In the genomic region with DNA sequence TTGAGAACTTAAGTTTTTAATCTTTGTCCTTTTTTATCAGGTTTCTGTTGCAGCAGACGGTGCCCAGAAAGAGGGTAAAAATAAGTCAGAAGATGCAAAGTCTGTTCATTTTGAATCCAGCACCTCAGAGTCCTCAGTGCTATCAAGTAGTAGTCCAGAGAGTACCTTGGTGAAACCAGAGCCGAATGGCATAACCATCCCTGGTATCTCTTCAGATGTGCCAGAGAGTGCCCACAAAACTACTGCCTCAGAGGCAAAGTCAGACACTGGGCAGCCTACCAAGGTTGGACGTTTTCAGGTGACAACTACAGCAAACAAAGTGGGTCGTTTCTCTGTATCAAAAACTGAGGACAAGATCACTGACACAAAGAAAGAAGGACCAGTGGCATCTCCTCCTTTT, we compare ENCODE assay signal across 24 cellular contexts. TPM values are rescaled to one million over a fixed set of nuclear protein-coding genes. Genes with fewer than 3 reads are reported as not detected.
DNase-seq lines count a peak whose midpoint lies in the region; ATAC-seq, FAIRE-seq and TF ChIP-seq lines count a peak whose summit lies in the region.
"Had no signal": no experiment of that assay in that cellular context is flagged by ENCODE, and none has a peak within 500 bp of the region (broad histone marks: within the 10 kb centered on the region; RNA-seq: fewer than 3 reads in every experiment).

No MANE protein-coding gene starts in this region.

- H3K79me2 ChIP-seq in SK-N-SH (ENCODE audit: insufficient read depth), result no peaks in the 10 kb centered on the region
- peaks cover 5% of the 10 kb centered on the region for H3K79me2 ChIP-seq in ACC112 (ENCODE audit: control insufficient read depth, insufficient read depth, low read length, unreplicated experiment)
- H3K79me2 ChIP-seq in astrocyte (ENCODE audit: insufficient read depth, low read length), result no peaks in the 10 kb centered on the region
- H3K79me2 ChIP-seq in osteoblast (ENCODE audit: insufficient read depth, low read length), result peaks cover 3% of the 10 kb centered on the region

- H3K4me3 Mint-ChIP-seq in astrocyte (ENCODE audit: unreplicated experiment), result no peak overlapping the region
- H3K4me3 Mint-ChIP-seq: CD4-positive, alpha-beta memory T cell; H9 had no signal

- H3F3A ChIP-seq in SK-N-SH (replicated peaks; ENCODE audit: insufficient read depth), result peaks cover 19% of the 10 kb centered on the region

- H3K27ac ChIP-seq in SK-N-SH (ENCODE audit: low read depth in 2 of 2, low read length in 1 of 2), result 0 out of 4 replicates have a peak overlapping the region, but pooled peaks have one; percentile 18 to 27
- peak overlapping the region; percentile 37 for H3K27ac ChIP-seq in ACC112 (ENCODE audit: low read depth, low read length)
- peak overlapping the region; percentile 37 for H3K27ac ChIP-seq in astrocyte (ENCODE audit: low read depth, low read length)
- peak overlapping the region; percentile 74 for H3K27ac ChIP-seq in osteoblast (ENCODE audit: low read depth, low read length)
- H3K27ac ChIP-seq: 22Rv1; BLaER1 treated with 17β-estradiol and CSF1 and Interleukin-3, amounts not matched to agents 10 nM and 100 nM had no signal

- no peak for ATAC-seq in SK-N-SH treated with all-trans-retinoic acid at 6 μM for 48 hours
- no peak for ATAC-seq in GM19395 (IDR thresholded peaks at IDR 0.05; ENCODE audit: unreplicated experiment)
- ATAC-seq: GM12878 had no signal

- no peak for TF ChIP-seq EP300 in SK-N-SH (IDR thresholded peaks at IDR 0.05; ENCODE audit: borderline replicate concordance in 1 of 2, low read depth in 1 of 2, low read length in 1 of 2)

- no peaks in the 10 kb centered on the region for H3K9me2 ChIP-seq in SK-N-SH

- H3K27me3 ChIP-seq in SK-N-SH (ENCODE audit: insufficient read depth), result no peaks in the 10 kb centered on the region
- no peaks in the 10 kb centered on the region for H3K27me3 ChIP-seq in ACC112 (ENCODE audit: insufficient read depth, low read length)
- H3K27me3 ChIP-seq in astrocyte (ENCODE audit: insufficient read depth, low read length), result no peaks in the 10 kb centered on the region
- H3K27me3 ChIP-seq in osteoblast (ENCODE audit: insufficient read depth, low read length), result no peaks in the 10 kb centered on the region
- H3K27me3 ChIP-seq: BLaER1 treated with 17β-estradiol and CSF1 and Interleukin-3, amounts not matched to agents 10 nM and 100 nM had no signal

- no peaks in the 10 kb centered on the region for H4K20me1 ChIP-seq in SK-N-SH (ENCODE audit: insufficient read depth)
- H4K20me1 ChIP-seq in astrocyte (ENCODE audit: insufficient read depth, low read length), result peaks cover 14% of the 10 kb centered on the region
- peaks cover 3% of the 10 kb centered on the region for H4K20me1 ChIP-seq in osteoblast (ENCODE audit: insufficient read depth, low read length)

- TF ChIP-seq CTCF in SK-N-SH (IDR thresholded peaks at IDR 0.05), result no peak
- TF ChIP-seq CTCF in astrocyte (IDR thresholded peaks at IDR 0.05; ENCODE audit: insufficient read depth, low read depth, low read length), result no peak
- no peak for TF ChIP-seq CTCF in osteoblast (IDR thresholded peaks at IDR 0.05; ENCODE audit: extremely low read depth, low read depth, low read length)

- H3K9ac ChIP-seq in SK-N-SH, result no peak overlapping the region
- H3K9ac ChIP-seq in astrocyte (ENCODE audit: low read length), result peak overlapping the region; percentile 18
- H3K9ac ChIP-seq: BLaER1 treated with 17β-estradiol and CSF1 and Interleukin-3, amounts not matched to agents 10 nM and 100 nM had no signal

- POLR2A ChIA-PET in SK-N-SH (lab: Yijun Ruan, JAX), result no interaction called here

- H3K27me3 Mint-ChIP-seq in astrocyte (ENCODE audit: low read depth, unreplicated experiment), result no peaks in the 10 kb centered on the region
- H3K27me3 Mint-ChIP-seq: CD4-positive, alpha-beta memory T cell had no signal

- peaks cover 14% of the 10 kb centered on the region for H3K4me1 Mint-ChIP-seq in astrocyte (ENCODE audit: low read depth, unreplicated experiment)
- H3K4me1 Mint-ChIP-seq: H9 had no signal

- H2AFZ ChIP-seq in SK-N-SH (ENCODE audit: low read depth), result no peak overlapping the region
- H2AFZ ChIP-seq in ACC112 (ENCODE audit: low read length, unreplicated experiment), result no peak overlapping the region
- no peak overlapping the region for H2AFZ ChIP-seq in astrocyte (ENCODE audit: low read depth, low read length)
- no peak overlapping the region for H2AFZ ChIP-seq in osteoblast (ENCODE audit: low read length)

- CTCF ChIA-PET in SK-N-SH (lab: Yijun Ruan, JAX), result interaction anchor here (0.6 to 1.3 kb wide), 4 partner anchors 8 to 145 kb away, joined by 3 to 5 read pairs (median 3); partner anchors contain the start of gene RAD52

- no peak for TF ChIP-seq RAD21 in SK-N-SH (IDR thresholded peaks at IDR 0.05; ENCODE audit: low read length)

- H3K4me1 ChIP-seq in SK-N-SH (ENCODE audit: control insufficient read depth in 1 of 2, insufficient read depth in 2 of 2, low read depth in 1 of 2, low read length in 1 of 2) (peaks cover 9 to 12% of the 10 kb centered on the region in 2 experiments; a peak in 3 of 4 replicates), ACC112 (ENCODE audit: control insufficient read depth, insufficient read depth, low read length, unreplicated experiment) (peaks cover 22% of the 10 kb centered on the region), astrocyte (ENCODE audit: insufficient read depth, low read length) (peaks cover 14% of the 10 kb centered on the region), osteoblast (ENCODE audit: insufficient read depth, low read length) (peaks cover 26% of the 10 kb centered on the region)
- H3K4me1 ChIP-seq: BLaER1 treated with 17β-estradiol and CSF1 and Interleukin-3, amounts not matched to agents 10 nM and 100 nM; Caco-2 had no signal

- H3K4me3 ChIP-seq in SK-N-SH (ENCODE audit: low read depth in 2 of 2, low read length in 1 of 2), result no peak overlapping the region
- no peak overlapping the region for H3K4me3 ChIP-seq in ACC112 (ENCODE audit: low read depth, low read length)
- H3K4me3 ChIP-seq in astrocyte (ENCODE audit: insufficient read depth, low read depth, low read length), result no peak overlapping the region
- H3K4me3 ChIP-seq in osteoblast (ENCODE audit: insufficient read depth, low read length), result no peak overlapping the region
- H3K4me3 ChIP-seq: BLaER1 treated with 17β-estradiol and CSF1 and Interleukin-3, amounts not matched to agents 10 nM and 100 nM; GM12878 had no signal

- no peak for FAIRE-seq in astrocyte (lab: Jason Lieb, UNC)
- FAIRE-seq: GM12878, RCC 7860 had no signal

- H3K36me3 Mint-ChIP-seq in astrocyte (ENCODE audit: low read depth, unreplicated experiment), result peaks cover 13% of the 10 kb centered on the region

- H3K9me3 Mint-ChIP-seq in astrocyte (ENCODE audit: unreplicated experiment), result no peaks in the 10 kb centered on the region
- H3K9me3 Mint-ChIP-seq: CD4-positive, alpha-beta memory T cell; H9 had no signal

- WGBS in SK-N-SH (ENCODE audit: low lambda C conversion rate), result 98% methylated on average over 3 of the region's 4 CpGs

- DNase-seq in SK-N-SH (no peak), astrocyte (ENCODE audit: low read depth) (no peak), osteoblast (ENCODE audit: insufficient read length, low spot score, missing footprints) (no peak), HCEC 1CT (no peak)
- no peak for DNase-seq in stimulated activated CD4-positive, alpha-beta T cell treated with anti-CD3 and anti-CD28 coated beads, Interleukin-2, amount 100 ng/mL, for 48 hours
- DNase-seq: Caco-2; CD4-positive, alpha-beta memory T cell; DMS 273 treated with DMSO at 0.1 percent for 48 hours; DMS79 treated with DMSO at 0.1 percent for 48 hours; H9; KG1; NCI-H1105 treated with DMSO at 0.1 percent for 48 hours; NCI-H2029 treated with DMSO at 0.1 percent for 48 hours; NCI-H510A treated with DMSO at 0.1 percent for 48 hours; NCI-H774; NK-92 treated with Interleukin-12 subunit alpha and Interleukin-12 subunit beta, amount 100 ng/mL, for 24 hours; SHP77 had no signal

- H3K9me3 ChIP-seq in SK-N-SH (no peaks in the 10 kb centered on the region), astrocyte (ENCODE audit: insufficient read depth, low read depth, low read length) (no peaks in the 10 kb centered on the region), osteoblast (ENCODE audit: low read depth, low read length) (no peaks in the 10 kb centered on the region)
- H3K9me3 ChIP-seq: BLaER1 treated with 17β-estradiol and CSF1 and Interleukin-3, amounts not matched to agents 10 nM and 100 nM; Caco-2 had no signal

- H3K36me3 ChIP-seq in SK-N-SH (replicated peaks in 1 of 2; ENCODE audit: control insufficient read depth in 1 of 2, insufficient read depth in 2 of 2, low read length in 1 of 2) (peaks cover 60 to 67% of the 10 kb centered on the region in 2 experiments), ACC112 (ENCODE audit: insufficient read depth, low read length) (peaks cover 42% of the 10 kb centered on the region), astrocyte (ENCODE audit: insufficient read depth, low read length) (peaks cover 34% of the 10 kb centered on the region), osteoblast (ENCODE audit: insufficient read depth, low read length) (peaks cover 71% of the 10 kb centered on the region)

- no peak overlapping the region for H3K27ac Mint-ChIP-seq in astrocyte (ENCODE audit: unreplicated experiment)
- H3K27ac Mint-ChIP-seq: H9 had no signal

- no peak overlapping the region for H3K4me2 ChIP-seq in SK-N-SH
- peak overlapping the region; percentile 33 for H3K4me2 ChIP-seq in astrocyte (ENCODE audit: low read length)
- peak overlapping the region; percentile 52 for H3K4me2 ChIP-seq in osteoblast (ENCODE audit: insufficient read depth, low read length)
- H3K4me2 ChIP-seq: BLaER1 treated with 17β-estradiol and CSF1 and Interleukin-3, amounts not matched to agents 10 nM and 100 nM had no signal

TF ChIP-seq in SK-N-SH treated with all-trans-retinoic acid at 6 μM for 48 hours, 23 proteins besides CTCF, POLR2A, EP300 and RAD21:
- no peak for TF ChIP-seq ISL1 (CRISPR knock-in tag; IDR thresholded peaks at IDR 0.05)
- TF ChIP-seq OSR1 (CRISPR knock-in tag; IDR thresholded peaks at IDR 0.05), result no peak

RNA-seq across cellular contexts. Expression of gene RAD52, which starts 53.5 kb away (rescaled TPM):
- polyA plus RNA-seq in SK-N-SH (2012; rRNA removed), result 11.2 and 12.1 TPM in 2 replicates
- 5.4 and 6.3 TPM in 2 replicates for polyA plus RNA-seq in SK-N-SH (2012; cell fraction: cytosol; rRNA removed)
- 44.7 and 46.3 TPM in 2 replicates for polyA plus RNA-seq in SK-N-SH (2012; cell fraction: nucleus; rRNA removed)
- 11.7 and 12.4 TPM in 2 replicates for total RNA-seq in astrocyte
- 10.1 and 15.9 TPM in 2 replicates for total RNA-seq in osteoblast

Comparison
In these comparisons a context has a peak if more than half of its experiments do, and no peak if none do; other contexts are left out.
1. H3K27ac ChIP-seq: peak in every context shown above with its lines; median percentile 74 in osteoblast; 37 in ACC112; 37 in astrocyte; 22 in SK-N-SH.